ENCODE assay signal across 9 cellular contexts in genomic region chr17:16442594-16443389, GRCh38. TPM values are rescaled to one million over a fixed set of nuclear protein-coding genes. Genes with fewer than 3 reads are reported as not detected.
DNase-seq lines count a peak whose midpoint lies in the region; ATAC-seq and TF ChIP-seq lines count a peak whose summit lies in the region.
"Had no signal": no experiment of that assay in that cellular context is flagged by ENCODE, and none has a peak within 500 bp of the region (broad histone marks: within the 10 kb centered on the region; RNA-seq: fewer than 3 reads in every experiment).

No MANE protein-coding gene starts in this region.

- TF ChIP-seq CTCF in osteocyte (IDR thresholded peaks at IDR 0.05) (no peak), heart right ventricle (IDR thresholded peaks at IDR 0.05) (no peak)

- peaks cover 10 to 61% (median 45%) of the 10 kb centered on the region in 9 donors for H3K4me1 ChIP-seq in heart right ventricle

- H3K4me1 Mint-ChIP-seq in osteocyte (ENCODE audit: unreplicated experiment), result peaks cover 46% of the 10 kb centered on the region

- H3K36me3 ChIP-seq in heart right ventricle, result peaks cover 0 to 76% (median 18%) of the 10 kb centered on the region in 9 donors

- H3K27me3 ChIP-seq in heart right ventricle, result no peaks in the 10 kb centered on the region

- no peak overlapping the region for H3K4me3 ChIP-seq in heart right ventricle

- no peak overlapping the region for H3K4me3 Mint-ChIP-seq in osteocyte (ENCODE audit: unreplicated experiment)

- no peak for ATAC-seq in heart right ventricle

- H3K9me3 Mint-ChIP-seq in osteocyte (ENCODE audit: unreplicated experiment), result no peaks in the 10 kb centered on the region
- H3K9me3 Mint-ChIP-seq: naive B cell had no signal

- 74 to 76% methylated on average over 6 of the region's 6 CpGs for WGBS in heart right ventricle, 2 donors

- DNase-seq in SKM-1 treated with dmso at 0.1 percent for 144 hours (lab: John Stamatoyannopoulos, UW; ENCODE audit: unreplicated experiment), result peak; percentile 62
- DNase-seq in SKM-1 (lab: John Stamatoyannopoulos, UW; ENCODE audit: unreplicated experiment), result no peak
- DNase-seq in MV-4-11 (lab: John Stamatoyannopoulos, UW), result peak; percentile 46
- peak; percentile 63 for DNase-seq in amniotic epithelial cell (ENCODE audit: low read depth)
- DNase-seq in osteocyte (ENCODE audit: extremely low spot score, unreplicated experiment), result no peak
- no peak for DNase-seq in NCI-H1417 (lab: John Stamatoyannopoulos, UW)
- DNase-seq in AG08396 (ENCODE audit: low spot score), result no peak
- DNase-seq in heart right ventricle, result no peak
- DNase-seq: naive B cell had no signal

- H3K27ac Mint-ChIP-seq in osteocyte (ENCODE audit: unreplicated experiment), result peak overlapping the region; percentile 46

- no peaks in the 10 kb centered on the region for H3K27me3 Mint-ChIP-seq in osteocyte (ENCODE audit: unreplicated experiment)
- H3K27me3 Mint-ChIP-seq: naive B cell had no signal

- intact Hi-C loops in heart right ventricle (cut with DNase I), result no loop called here

- no peaks in the 10 kb centered on the region for H3K9me3 ChIP-seq in heart right ventricle

- H3K36me3 Mint-ChIP-seq in osteocyte (ENCODE audit: unreplicated experiment), result peaks cover 26% of the 10 kb centered on the region

- peak overlapping the region in 2 of 10 donors; percentile 26 to 43 for H3K27ac ChIP-seq in heart right ventricle

RNA-seq across cellular contexts. Expression of gene TRPV2, which starts 27.4 kb away (rescaled TPM):
- total RNA-seq in osteocyte, result 1.3 and 1.9 TPM in 2 replicates
- total RNA-seq in heart right ventricle, result 10 to 100 TPM in 3 of 10 donors, 1 to 10 TPM in 7; 4.6 to 25.4 (median 8.6) TPM
- 10 to 100 TPM; 10.6 to 11.9 TPM for polyA plus RNA-seq in heart right ventricle

RNA-seq across cellular contexts. Expression of gene LRRC75A, which starts 49.2 kb away (rescaled TPM):
- total RNA-seq in osteocyte (1.8 and 2.0 TPM in 2 replicates), heart right ventricle (1 to 10 TPM in 3 of 10 donors, under 1 TPM in 7; 0.34 to 1.3 (median 0.56) TPM)
- polyA plus RNA-seq in heart right ventricle, result under 1 TPM; 0.73 to 0.77 TPM

Comparison
In these comparisons a context has a peak if more than half of its experiments do, and no peak if none do; other contexts are left out.
1. DNase-seq: peak in SKM-1 treated with dmso at 0.1 percent for 144 hours (single experiment), MV-4-11 (single experiment) and amniotic epithelial cell (single experiment); none in SKM-1 (single experiment), osteocyte (single experiment), NCI-H1417 (0 of 3), AG08396 (single experiment) and heart right ventricle (0 of 2).